ENCODE assay signal across 1 cellular context in the genomic region with DNA sequence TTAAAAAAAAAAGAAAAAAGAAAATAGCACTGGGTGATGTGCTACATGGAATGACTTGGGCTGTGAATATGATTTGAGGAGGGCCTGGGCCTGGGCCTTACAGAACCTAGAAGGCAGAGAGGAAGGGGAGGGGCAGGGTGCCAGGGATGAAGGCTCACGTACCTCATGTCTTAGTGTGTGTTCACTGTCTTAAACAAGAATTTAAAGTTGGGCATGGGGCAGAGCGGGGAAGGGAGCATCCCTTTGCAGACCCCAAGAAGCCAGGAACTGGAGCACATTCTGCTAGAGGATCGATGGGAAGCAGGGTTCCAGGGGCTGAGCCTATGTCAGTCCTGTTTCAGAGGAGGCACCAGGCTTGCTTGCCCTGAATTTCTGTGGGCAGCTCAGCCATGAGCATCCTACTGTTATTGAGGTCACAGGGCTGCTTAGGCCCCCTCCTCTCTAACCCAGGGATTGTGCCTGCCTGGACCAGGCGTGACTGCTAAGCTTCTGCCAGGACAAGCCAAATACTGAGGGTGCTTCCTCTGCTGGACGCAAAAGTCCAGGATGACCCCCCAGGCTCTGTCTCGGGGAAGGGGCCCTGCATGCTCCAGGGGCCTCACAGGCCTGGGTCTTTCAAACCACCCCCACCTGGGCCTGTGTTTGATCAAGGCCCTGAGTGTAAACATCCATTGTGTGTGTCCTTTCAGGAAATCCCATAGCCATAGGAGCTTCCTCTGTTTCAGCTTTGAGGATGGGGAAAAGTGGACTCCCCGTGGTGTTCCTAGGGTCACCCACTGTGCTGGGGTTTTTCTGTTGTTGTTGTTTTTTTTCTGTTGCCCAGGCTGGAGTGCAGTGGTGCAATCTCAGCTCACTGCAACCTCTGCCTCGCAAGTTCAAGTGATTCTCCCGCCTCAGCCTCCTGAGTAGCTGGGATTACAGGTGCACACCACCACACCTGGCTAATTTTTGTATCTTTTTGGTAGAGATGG.
TF ChIP-seq lines count a peak whose summit lies in the region.

No MANE protein-coding gene starts in this region.

TF ChIP-seq in H1, 55 proteins besides CTCF, POLR2A, EP300 and RAD21:
- no peak for TF ChIP-seq HDAC6 (IDR thresholded peaks at IDR 0.05; ENCODE audit: low read depth, low read length)
- no peak for TF ChIP-seq NRF1 (IDR thresholded peaks at IDR 0.05; ENCODE audit: low read depth, low read length)
- no peak for TF ChIP-seq SUZ12 (IDR thresholded peaks at IDR 0.05; ENCODE audit: low read length)
- no peak for TF ChIP-seq CHD1 (IDR thresholded peaks at IDR 0.05; ENCODE audit: low read depth, low read length)
